Comparison of ENCODE assay signal across 10 cellular contexts in genomic region chr12:131831635-131832041, GRCh38. TPM values are rescaled to one million over a fixed set of nuclear protein-coding genes. Genes with fewer than 3 reads are reported as not detected.
DNase-seq lines count a peak whose midpoint lies in the region; ATAC-seq, FAIRE-seq and TF ChIP-seq lines count a peak whose summit lies in the region.
"Had no signal": no experiment of that assay in that cellular context is flagged by ENCODE, and none has a peak within 500 bp of the region (broad histone marks: within the 10 kb centered on the region; RNA-seq: fewer than 3 reads in every experiment).

No MANE protein-coding gene starts in this region.

- H3K9me2 ChIP-seq in GM23338 (ENCODE audit: insufficient read depth) = no peaks in the 10 kb centered on the region

- H3K27me3 Mint-ChIP-seq in GM23338 (ENCODE audit: insufficient read depth, low read depth, poor library complexity) = peaks cover 18% of the 10 kb centered on the region
- H3K27me3 Mint-ChIP-seq in activated naive CD4-positive, alpha-beta T cell treated with anti-CD3 and anti-CD28 coated beads for 36 hours (ENCODE audit: low read depth) = peaks cover 32% of the 10 kb centered on the region

- H3F3A ChIP-seq in GM23338 (replicated peaks; ENCODE audit: low read depth) = 0 out of 2 replicates have a peak, but pooled peaks cover 3% of the 10 kb centered on the region

- peaks cover 14% of the 10 kb centered on the region for H3K4me1 Mint-ChIP-seq in GM23338
- H3K4me1 Mint-ChIP-seq in activated naive CD4-positive, alpha-beta T cell treated with anti-CD3 and anti-CD28 coated beads for 36 hours (ENCODE audit: low read depth) = peaks cover 14% of the 10 kb centered on the region

- no peaks in the 10 kb centered on the region for H3K9me3 Mint-ChIP-seq in GM23338
- no peaks in the 10 kb centered on the region for H3K9me3 Mint-ChIP-seq in activated naive CD4-positive, alpha-beta T cell treated with anti-CD3 and anti-CD28 coated beads for 36 hours
- H3K9me3 Mint-ChIP-seq: activated naive CD4-positive, alpha-beta T cell treated with anti-CD3 and anti-CD28 coated beads, Interleukin-2, amount 10 ng/mL, durations not matched to agents 7 days and 5 days had no signal

- H3K36me3 ChIP-seq in GM23338 (ENCODE audit: insufficient read depth) = no peaks in the 10 kb centered on the region
- H3K36me3 ChIP-seq: neutrophil had no signal

- DNase-seq in A172 (ENCODE audit: low spot score) = peak; percentile 50
- no peak for DNase-seq in GM23338 (ENCODE audit: low spot score)
- peak; percentile 54 for DNase-seq in iris pigment epithelial cell (ENCODE audit: low read depth)
- DNase-seq in stimulated activated CD8-positive, alpha-beta memory T cell treated with anti-CD3 and anti-CD28 coated beads, Interleukin-4, amount 100 ng/mL, for 48 hours = no peak
- DNase-seq in activated naive CD4-positive, alpha-beta T cell treated with anti-CD3 and anti-CD28 coated beads for 36 hours = no peak
- no peak for DNase-seq in HTR-8/SVneo (ENCODE audit: insufficient read length, low spot score)

- peaks cover 29% of the 10 kb centered on the region for H3K27me3 ChIP-seq in GM23338 (ENCODE audit: insufficient read depth)

- no peaks in the 10 kb centered on the region; the same call in 1 of the 2 replicates for H4K20me1 ChIP-seq in GM23338 (replicated peaks; ENCODE audit: insufficient read depth)

- H2AFZ ChIP-seq in GM23338 = no peak overlapping the region

- H3K27ac Mint-ChIP-seq in GM23338 = no peak overlapping the region
- H3K27ac Mint-ChIP-seq in activated naive CD4-positive, alpha-beta T cell treated with anti-CD3 and anti-CD28 coated beads for 36 hours = no peak overlapping the region
- H3K27ac Mint-ChIP-seq: activated naive CD4-positive, alpha-beta T cell treated with anti-CD3 and anti-CD28 coated beads, Interleukin-2, amount 10 ng/mL, durations not matched to agents 7 days and 5 days had no signal

- CTCF ChIA-PET in activated naive CD4-positive, alpha-beta T cell treated with anti-CD3 and anti-CD28 coated beads for 36 hours (lab: Charles Lee) = no interaction called here

- TF ChIP-seq CTCF in GM23338 (conservative IDR thresholded peaks at IDR 0.05; ENCODE audit: low read depth in 2 of 2) = no peak

- H3K79me2 ChIP-seq in GM23338 (replicated peaks; ENCODE audit: insufficient read depth) = no peaks in the 10 kb centered on the region; the same call in 1 of the 2 replicates

- peak overlapping the region; percentile 93; the same call in 1 of the 2 replicates for H3K4me2 ChIP-seq in GM23338

- H3K4me1 ChIP-seq in GM23338 (ENCODE audit: insufficient read depth) = peaks cover 7% of the 10 kb centered on the region; the same call in 1 of the 2 replicates

- H3K27ac ChIP-seq in GM23338 (ENCODE audit: low read depth) (no peak overlapping the region), angular gyrus (ENCODE audit: low read depth, low read length) (peak overlapping the region; percentile 72)
- H3K27ac ChIP-seq: neutrophil had no signal

- ATAC-seq in GM23338 (no peak), GM18858 (IDR thresholded peaks at IDR 0.05; ENCODE audit: unreplicated experiment) (no peak)

- H3K4me3 Mint-ChIP-seq in GM23338 = peak overlapping the region; percentile 69; the same call in 1 of the 3 replicates
- H3K4me3 Mint-ChIP-seq in activated naive CD4-positive, alpha-beta T cell treated with anti-CD3 and anti-CD28 coated beads for 36 hours = no peak overlapping the region

- intact Hi-C loops in activated naive CD4-positive, alpha-beta T cell treated with anti-CD3 and anti-CD28 coated beads for 36 hours (cut with micrococcal nuclease) = loop anchor here (2.0 kb wide), 3 partner anchors 63 to 727 kb away; partner anchors contain the start of genes EP400 and ULK1

- H3K4me3 ChIP-seq in GM23338 = peak overlapping the region; percentile 73; the same call in 1 of the 2 replicates

- no peaks in the 10 kb centered on the region; the same call in 2 of the 3 replicates for H3K36me3 Mint-ChIP-seq in GM23338 (ENCODE audit: low read depth)
- H3K36me3 Mint-ChIP-seq in activated naive CD4-positive, alpha-beta T cell treated with anti-CD3 and anti-CD28 coated beads for 36 hours (ENCODE audit: low read depth) = no peaks in the 10 kb centered on the region
- H3K36me3 Mint-ChIP-seq: activated naive CD4-positive, alpha-beta T cell treated with anti-CD3 and anti-CD28 coated beads, Interleukin-2, amount 10 ng/mL, durations not matched to agents 7 days and 5 days had no signal

- no peak for FAIRE-seq in HTR-8/SVneo (lab: Jason Lieb, UNC)

TF ChIP-seq in GM23338, 12 proteins besides CTCF, POLR2A, EP300 and RAD21:
- TF ChIP-seq STAT1 (IDR thresholded peaks at IDR 0.05; ENCODE audit: unreplicated experiment) = no peak
- TF ChIP-seq REST (IDR thresholded peaks at IDR 0.05; ENCODE audit: unreplicated experiment) = no peak
- TF ChIP-seq NANOG (IDR thresholded peaks at IDR 0.05; ENCODE audit: borderline replicate concordance) = no peak
- TF ChIP-seq EZH2phosphoT487 (IDR thresholded peaks at IDR 0.05; ENCODE audit: unreplicated experiment) = no peak

RNA-seq across cellular contexts. Expression of gene MMP17, which starts 3.4 kb away (rescaled TPM):
- 3.7 and 5.7 TPM in 2 replicates for total RNA-seq in A172 (2014; rRNA removed; shearing (Covaris generic))
- 26.8 and 48.5 TPM in 2 replicates for total RNA-seq in GM23338 (2014; rRNA removed; shearing (Covaris generic))
- polyA plus RNA-seq in GM23338 (2016; fragmentation: Nextera tagmentation; extraction: Ambion mirVana) = 10.4 and 16.9 TPM in 2 replicates
- total RNA-seq in activated naive CD4-positive, alpha-beta T cell treated with anti-CD3 and anti-CD28 coated beads for 36 hours = not detected

Comparison
In these comparisons a context has a peak if more than half of its experiments do, and no peak if none do; other contexts are left out.
1. DNase-seq: peak in A172 (single experiment) and iris pigment epithelial cell (single experiment); none in GM23338 (single experiment), stimulated activated CD8-positive, alpha-beta memory T cell treated with anti-CD3 and anti-CD28 coated beads, Interleukin-4, amount 100 ng/mL, for 48 hours (single experiment), activated naive CD4-positive, alpha-beta T cell treated with anti-CD3 and anti-CD28 coated beads for 36 hours (single experiment) and HTR-8/SVneo (single experiment).